ENCODE assay signal across 22 cellular contexts in genomic region chr4:21628916-21629315, GRCh38.
DNase-seq lines count a peak whose midpoint lies in the region; ATAC-seq and TF ChIP-seq lines count a peak whose summit lies in the region.
"Had no signal": no experiment of that assay in that cellular context is flagged by ENCODE, and none has a peak within 500 bp of the region (broad histone marks: within the 10 kb centered on the region; RNA-seq: fewer than 3 reads in every experiment).

No MANE protein-coding gene starts in this region.

- H3K4me3 Mint-ChIP-seq in nephron progenitor cell: no peak overlapping the region
- H3K4me3 Mint-ChIP-seq: CD14-positive monocyte; CD4-positive, alpha-beta T cell; CD8-positive, alpha-beta memory T cell; GM23338; H9 had no signal

- no peaks in the 10 kb centered on the region for H3K36me3 Mint-ChIP-seq in nephron progenitor cell (ENCODE audit: low read depth)
- H3K36me3 Mint-ChIP-seq: CD14-positive monocyte had no signal

- DNase-seq in DMS 273 (lab: John Stamatoyannopoulos, UW; ENCODE audit: unreplicated experiment) (peak; percentile 16), DMS 273 treated with DMSO at 0.1 percent for 48 hours (lab: John Stamatoyannopoulos, UW) (no peak), NCI-H524 treated with DMSO at 0.1 percent for 48 hours (lab: John Stamatoyannopoulos, UW) (peak; percentile 78), WERI-Rb-1 (peak; percentile 34), 8988T (no peak), nephron progenitor cell (no peak)
- DNase-seq: ACHN; AML-193; BE2C; CD4-positive, alpha-beta T cell; CD8-positive, alpha-beta memory T cell; DMS153; DND-41; GF-D8; H9 had no signal

- H3K9me3 ChIP-seq in WERI-Rb-1 (ENCODE audit: severe bottlenecking): no peaks in the 10 kb centered on the region
- H3K9me3 ChIP-seq: A549; BE2C; BLaER1 treated with 17β-estradiol and CSF1 and Interleukin-3, amounts not matched to agents 10 nM and 100 nM had no signal

- no peak overlapping the region for H3K27ac Mint-ChIP-seq in nephron progenitor cell
- H3K27ac Mint-ChIP-seq: CD14-positive monocyte; CD4-positive, alpha-beta T cell; CD8-positive, alpha-beta memory T cell; GM23338; H9 had no signal

- H3K4me3 ChIP-seq in WERI-Rb-1 (ENCODE audit: low read depth, low read length): no peak overlapping the region
- H3K4me3 ChIP-seq: A549; BLaER1 treated with 17β-estradiol and CSF1 and Interleukin-3, amounts not matched to agents 10 nM and 100 nM; GM23338 had no signal

- no peaks in the 10 kb centered on the region for H3K4me1 Mint-ChIP-seq in nephron progenitor cell
- H3K4me1 Mint-ChIP-seq: CD14-positive monocyte; CD8-positive, alpha-beta memory T cell had no signal

- no peak for ATAC-seq in HG02571 (IDR thresholded peaks at IDR 0.05; ENCODE audit: unreplicated experiment)
- ATAC-seq: A549, GM23338, HCT116 had no signal

- no peak overlapping the region for H3K27ac ChIP-seq in WERI-Rb-1
- H3K27ac ChIP-seq: 22Rv1; A549; BLaER1 treated with 17β-estradiol and CSF1 and Interleukin-3, amounts not matched to agents 10 nM and 100 nM had no signal

- no peaks in the 10 kb centered on the region for H3K9me3 Mint-ChIP-seq in nephron progenitor cell
- H3K9me3 Mint-ChIP-seq: CD4-positive, alpha-beta T cell; GM23338; H9 had no signal

- no peaks in the 10 kb centered on the region for H3K36me3 ChIP-seq in WERI-Rb-1
- H3K36me3 ChIP-seq: BLaER1 treated with 17β-estradiol and CSF1 and Interleukin-3, amounts not matched to agents 10 nM and 100 nM had no signal

- TF ChIP-seq CTCF in WERI-Rb-1 (IDR thresholded peaks at IDR 0.05; ENCODE audit: low read depth, low read length): no peak
- no peak for TF ChIP-seq CTCF in nephron progenitor cell (IDR thresholded peaks at IDR 0.05)

- H3K27me3 ChIP-seq in WERI-Rb-1 (ENCODE audit: insufficient read depth, low read depth, severe bottlenecking): no peaks in the 10 kb centered on the region
- H3K27me3 ChIP-seq: BE2C; BLaER1 treated with 17β-estradiol and CSF1 and Interleukin-3, amounts not matched to agents 10 nM and 100 nM had no signal

- no peaks in the 10 kb centered on the region for H3K27me3 Mint-ChIP-seq in nephron progenitor cell (ENCODE audit: low read depth, poor library complexity)
- H3K27me3 Mint-ChIP-seq: CD4-positive, alpha-beta T cell; CD8-positive, alpha-beta memory T cell had no signal

Comparison
In these comparisons a context has a peak if more than half of its experiments do, and no peak if none do; other contexts are left out.
1. DNase-seq: peak in DMS 273 (single experiment), NCI-H524 treated with DMSO at 0.1 percent for 48 hours (single experiment) and WERI-Rb-1 (single experiment); none in DMS 273 treated with DMSO at 0.1 percent for 48 hours (single experiment), 8988T (single experiment) and nephron progenitor cell (single experiment).